ENCODE assay signal across 19 cellular contexts in genomic region chr1:61086245-61086644, GRCh38. TPM values are rescaled to one million over a fixed set of nuclear protein-coding genes. Genes with fewer than 3 reads are reported as not detected.
DNase-seq lines count a peak whose midpoint lies in the region; ATAC-seq, FAIRE-seq and TF ChIP-seq lines count a peak whose summit lies in the region.
"Had no signal": no experiment of that assay in that cellular context is flagged by ENCODE, and none has a peak within 500 bp of the region (broad histone marks: within the 10 kb centered on the region; RNA-seq: fewer than 3 reads in every experiment).

No MANE protein-coding gene starts in this region.

- FAIRE-seq in keratinocyte (lab: Jason Lieb, UNC), result no peak

- POLR2A ChIA-PET in A673 (lab: Charles Lee; ENCODE audit: low non-redundant PET), result no interaction called here

- H3K4me1 ChIP-seq in A673 (ENCODE audit: insufficient read depth, low read length, poor library complexity, severe bottlenecking), result peaks cover 35% of the 10 kb centered on the region
- H3K4me1 ChIP-seq in adrenal gland (replicated peaks in 1 of 2), result peaks cover 10 to 66% of the 10 kb centered on the region in 2 donors
- H3K4me1 ChIP-seq in keratinocyte (ENCODE audit: control insufficient read depth, extremely low read depth, insufficient read depth, low read length), result peaks cover 14% of the 10 kb centered on the region
- peaks cover 7 to 77% (median 44%) of the 10 kb centered on the region in 4 donors for H3K4me1 ChIP-seq in stomach
- peaks cover 4% of the 10 kb centered on the region for H3K4me1 ChIP-seq in effector memory CD4-positive, alpha-beta T cell (ENCODE audit: control insufficient read depth, insufficient read depth, low read length, poor library complexity, severe bottlenecking)

- H3K27ac ChIP-seq in A673 (ENCODE audit: low read depth, low read length, poor library complexity, severe bottlenecking) (peak overlapping the region; percentile 2), adrenal gland (peak overlapping the region in 3 of 5 donors; percentile 19 to 98 (median 94)), keratinocyte (ENCODE audit: control insufficient read depth, insufficient read depth, low read length) (no peak overlapping the region), stomach (peak overlapping the region in 4 of 5 donors; percentile 89 to 96 (median 93))
- H3K27ac ChIP-seq in effector memory CD4-positive, alpha-beta T cell (ENCODE audit: insufficient read depth, low read length, poor library complexity, severe bottlenecking), result no peak overlapping the region

- H3K79me2 ChIP-seq in keratinocyte (ENCODE audit: control insufficient read depth, insufficient read depth, low read length), result peaks cover 69% of the 10 kb centered on the region

- no peaks in the 10 kb centered on the region for H4K20me1 ChIP-seq in keratinocyte (ENCODE audit: control insufficient read depth, extremely low read depth, insufficient read depth, low read length)

- no peak for TF ChIP-seq EP300 in stomach (IDR thresholded peaks at IDR 0.05)

- H3K9me3 ChIP-seq in A673 (ENCODE audit: low read depth, low read length, poor library complexity, severe bottlenecking) (no peaks in the 10 kb centered on the region), adrenal gland (replicated peaks in 1 of 3) (no peaks in the 10 kb centered on the region), keratinocyte (ENCODE audit: control insufficient read depth, low read depth, low read length) (no peaks in the 10 kb centered on the region), stomach (no peaks in the 10 kb centered on the region)
- no peaks in the 10 kb centered on the region for H3K9me3 ChIP-seq in effector memory CD4-positive, alpha-beta T cell (ENCODE audit: control insufficient read depth, low read length)
- H3K9me3 ChIP-seq: upper lobe of left lung had no signal

- TF ChIP-seq POLR2A in adrenal gland (IDR thresholded peaks at IDR 0.05) (no peak), stomach (IDR thresholded peaks at IDR 0.05) (no peak)

- no TSS peak for BruUV-seq in A673 (replicated peaks; lab: Mats Ljungman, UMichigan)

- H3K4me3 ChIP-seq in A673 (ENCODE audit: low read depth, low read length, poor library complexity, severe bottlenecking), result no peak overlapping the region
- H3K4me3 ChIP-seq in adrenal gland, result peak overlapping the region in 1 of 4 donors; percentile 78
- H3K4me3 ChIP-seq in keratinocyte (ENCODE audit: control insufficient read depth in 2 of 3, extremely low read depth in 1 of 3, insufficient read depth in 2 of 3, low read depth in 1 of 3, low read length in 3 of 3), result no peak overlapping the region
- peak overlapping the region in 2 of 4 donors; percentile 0 to 87 for H3K4me3 ChIP-seq in stomach
- no peak overlapping the region for H3K4me3 ChIP-seq in effector memory CD4-positive, alpha-beta T cell (ENCODE audit: insufficient read depth, low read depth, low read length, poor library complexity, severe bottlenecking)

- H3K4me2 ChIP-seq in keratinocyte (ENCODE audit: control insufficient read depth, extremely low read depth, insufficient read depth, low read depth, low read length), result peak overlapping the region; percentile 22

- no peak overlapping the region for H3K9ac ChIP-seq in keratinocyte (ENCODE audit: control insufficient read depth, extremely low read depth, insufficient read depth, low read length)

- CTCF ChIA-PET in A673 (lab: Charles Lee), result no interaction called here

- 42 to 53% (median 44%) methylated on average over 3 of the region's 3 CpGs for WGBS in adrenal gland, 4 donors
- WGBS in stomach, 5 donors, result 43 to 58% (median 50%) methylated on average over 3 of the region's 3 CpGs

- H3K27me3 ChIP-seq in A673 (replicated peaks; ENCODE audit: insufficient read depth, low read depth, low read length, poor library complexity) (no peaks in the 10 kb centered on the region), adrenal gland (no peaks in the 10 kb centered on the region), keratinocyte (ENCODE audit: control insufficient read depth, extremely low read depth, insufficient read depth, low read length) (no peaks in the 10 kb centered on the region), stomach (peaks cover 0 to 5% (median 0%) of the 10 kb centered on the region in 3 donors)
- no peaks in the 10 kb centered on the region for H3K27me3 ChIP-seq in effector memory CD4-positive, alpha-beta T cell (replicated peaks; ENCODE audit: control insufficient read depth, insufficient read depth, low read length, poor library complexity, severe bottlenecking)
- H3K27me3 ChIP-seq: upper lobe of left lung had no signal

- DNase-seq in A673 (ENCODE audit: low spot score) (no peak), adrenal gland (no peak), keratinocyte (ENCODE audit: low read depth, low spot score) (no peak), stomach (no peak), dedifferentiated amniotic fluid mesenchymal stem cell (ENCODE audit: extremely low spot score) (no peak), islet precursor cell (no peak)
- DNase-seq in effector memory CD4-positive, alpha-beta T cell, result no peak
- DNase-seq: Calu3; cortex of kidney; H9; hypothalamus; left colon; NCI-H1930; NCI-H524; stimulated activated CD4-positive, alpha-beta T cell treated with anti-CD3 and anti-CD28 coated beads, Interleukin-1b, Interleukin-23, amount 100 ng/mL, for 48 hours; upper lobe of left lung had no signal

- no peak for ATAC-seq in HG02610 (IDR thresholded peaks at IDR 0.05; ENCODE audit: unreplicated experiment)
- ATAC-seq: left colon; natural killer cell treated with Interleukin-12 subunit alpha and Interleukin-12 subunit beta and Interleukin-15 and Interleukin-18, amount 100 ng/mL, for 72 hours; Panc1 had no signal

- no peak for TF ChIP-seq CTCF in A673 (conservative IDR thresholded peaks at IDR 0.05; ENCODE audit: low read depth, low read length)
- TF ChIP-seq CTCF in adrenal gland (IDR thresholded peaks at IDR 0.05), result no peak
- TF ChIP-seq CTCF in keratinocyte (optimal IDR thresholded peaks at IDR 0.05 in 1 of 3, IDR thresholded peaks at IDR 0.05 in 1 of 3, conservative IDR thresholded peaks at IDR 0.05 in 1 of 3; ENCODE audit: extremely low read depth in 1 of 3, insufficient read depth in 2 of 3, low read length in 3 of 3), result no peak
- no peak for TF ChIP-seq CTCF in stomach (IDR thresholded peaks at IDR 0.05)

- H3K36me3 ChIP-seq in A673 (ENCODE audit: insufficient read depth, low read length, poor library complexity, severe bottlenecking), result peaks cover 15% of the 10 kb centered on the region
- H3K36me3 ChIP-seq in adrenal gland (replicated peaks in 1 of 2), result peaks cover 0 to 13% of the 10 kb centered on the region in 2 donors
- H3K36me3 ChIP-seq in keratinocyte (ENCODE audit: control insufficient read depth in 2 of 2, extremely low read depth in 1 of 2, insufficient read depth in 2 of 2, low read length in 2 of 2), result peaks cover 4% of the 10 kb centered on the region in 2 experiments
- peaks cover 0 to 13% (median 10%) of the 10 kb centered on the region in 4 donors for H3K36me3 ChIP-seq in stomach
- H3K36me3 ChIP-seq in effector memory CD4-positive, alpha-beta T cell (ENCODE audit: control insufficient read depth, insufficient read depth, low read length), result no peaks in the 10 kb centered on the region

- no peak overlapping the region for H2AFZ ChIP-seq in keratinocyte (ENCODE audit: control insufficient read depth, low read length)

- H3K9me1 ChIP-seq in keratinocyte (ENCODE audit: control insufficient read depth, extremely low read depth, insufficient read depth, low read length), result no peaks in the 10 kb centered on the region

- dilution Hi-C loops in keratinocyte (cut with MboI; ENCODE audit: extremely low pct_ligation_motif_present, low sequenced_read_pairs), result no loop called here

- intact Hi-C loops in A673 (cut with micrococcal nuclease; ENCODE audit: unreplicated experiment) (no loop called here), adrenal gland (cut with DNase I) (loop anchor here (10.0 kb wide), 1 partner anchor 249 kb away; no protein-coding TSS in a partner anchor), stomach (cut with DNase I; ENCODE audit: low total_unique reads) (no loop called here)

RNA-seq across cellular contexts. Expression of gene NFIA, which starts 3.9 kb away (rescaled TPM):
- total RNA-seq in A673 (2021) (65.4 and 67.1 TPM in 2 replicates), adrenal gland (100 to 1,000 TPM in 2 of 8 donors, 10 to 100 TPM in 6; 59.3 to 109 (median 90.2) TPM), stomach (100 to 1,000 TPM in 1 of 5 donors, 10 to 100 TPM in 4; 16.8 to 108 (median 61.0) TPM)
- polyA plus RNA-seq in adrenal gland (10 to 100 TPM; 15.6 to 26.0 (median 25.0) TPM), keratinocyte (14.7 to 15.8 TPM (median 15.0 TPM) in 3 replicates), stomach (10 to 100 TPM in 2 of 3 donors, 1 to 10 TPM in 1; 9.6 to 11.9 (median 10.0) TPM)
- polyA plus RNA-seq in keratinocyte (2011; ENCODE audit: low read depth), result 11.6 TPM
- polyA plus RNA-seq in keratinocyte (2011; cell fraction: cytosol; rRNA removed), result 10.3 and 14.9 TPM in 2 replicates
- 15.1 and 17.0 TPM in 2 replicates for polyA plus RNA-seq in keratinocyte (2011; cell fraction: nucleus; rRNA removed)
- polyA plus RNA-seq in keratinocyte (2012; ENCODE audit: low replicate concordance), result 9.8 and 10.0 TPM in 2 replicates
- polyA minus RNA-seq in keratinocyte, result 43.3 to 66.0 TPM (median 52.8 TPM) in 3 replicates
- 26.3 TPM for polyA minus RNA-seq in keratinocyte (2011; cell fraction: cytosol; rRNA and poly(A)+ RNA removed)
- 33.3 and 66.9 TPM in 2 replicates for polyA minus RNA-seq in keratinocyte (2011; cell fraction: nucleus; rRNA and poly(A)+ RNA removed)

Comparison
In these comparisons a context has a peak if more than half of its experiments do, and no peak if none do; other contexts are left out.
1. H3K27ac ChIP-seq: peak in A673 (single experiment), adrenal gland (3 of 5) and stomach (4 of 5); none in keratinocyte (single experiment) and effector memory CD4-positive, alpha-beta T cell (single experiment).
2. intact Hi-C loops: an anchor here in adrenal gland (10.0 kb wide); none called in A673 and stomach.